17 cellular contexts compared by ENCODE assay signal in the genomic region with DNA sequence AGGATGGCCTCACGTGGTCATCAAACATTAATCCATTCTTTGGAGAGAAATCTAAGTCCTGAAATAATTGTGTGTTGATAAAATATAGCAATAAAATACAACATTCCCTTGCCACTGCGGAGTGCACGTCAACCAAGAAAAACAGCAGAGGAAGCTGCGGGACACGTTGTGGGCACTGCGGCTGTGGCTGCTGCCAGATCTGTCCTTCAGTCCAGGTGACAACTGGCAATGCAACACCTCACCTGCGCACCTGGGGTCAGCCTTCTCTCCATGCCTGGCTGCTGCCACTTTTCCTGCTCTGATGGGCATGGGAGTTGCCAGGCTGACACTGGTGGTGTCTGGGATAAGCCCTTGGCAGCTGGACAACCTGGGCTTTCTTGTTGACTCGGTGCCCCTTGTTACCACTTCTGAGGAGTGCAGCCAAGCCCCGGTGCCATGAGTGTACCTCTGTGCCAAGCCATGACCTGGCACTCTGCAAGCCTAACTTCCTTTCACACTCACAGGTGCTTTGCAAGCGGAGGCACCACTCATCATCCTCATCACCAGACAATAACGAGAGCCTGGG.
A peak's percentile ranks its signal among the peaks of the same experiment; 100 is the strongest.
DNase-seq lines count a peak whose midpoint lies in the region; ATAC-seq and TF ChIP-seq lines count a peak whose summit lies in the region.
"Had no signal": no experiment of that assay in that cellular context is flagged by ENCODE, and none has a peak within 500 bp of the region (broad histone marks: within the 10 kb centered on the region; RNA-seq: fewer than 3 reads in every experiment).

No MANE protein-coding gene starts in this region.

- H3K4me3 ChIP-seq in right atrium auricular region (no peak overlapping the region), right cardiac atrium (ENCODE audit: low read length) (no peak overlapping the region)
- H3K4me3 ChIP-seq: A549, GM12878 had no signal

- 88% methylated on average over 11 of the region's 11 CpGs for WGBS in right cardiac atrium

- DNase-seq in right atrium auricular region (ENCODE audit: low spot score) (peak; percentile 46), right cardiac atrium (no peak), islet precursor cell (peak; percentile 13), posterior vena cava (ENCODE audit: low spot score) (peak; percentile 52), NCI-H69 (lab: John Stamatoyannopoulos, UW) (no peak)
- DNase-seq: AML-193; Caco-2; CD4-positive, alpha-beta T cell; DMS153; DND-41; EL; H9 had no signal

- ATAC-seq in right cardiac atrium, result no peak
- ATAC-seq in GM21515 (IDR thresholded peaks at IDR 0.05; ENCODE audit: unreplicated experiment), result no peak
- ATAC-seq: A549, GM12878, HepG2 had no signal

- H3K27me3 ChIP-seq in right atrium auricular region, result no peaks in the 10 kb centered on the region
- H3K27me3 ChIP-seq in right cardiac atrium (ENCODE audit: control insufficient read depth, insufficient read depth), result no peaks in the 10 kb centered on the region

- H3K9me3 ChIP-seq in right atrium auricular region (no peaks in the 10 kb centered on the region), right cardiac atrium (ENCODE audit: control insufficient read depth, low read length) (no peaks in the 10 kb centered on the region)
- H3K9me3 ChIP-seq: A549, Caco-2 had no signal

- H3K27ac ChIP-seq in right atrium auricular region (no peak overlapping the region), right cardiac atrium (ENCODE audit: low read length) (no peak overlapping the region)
- H3K27ac ChIP-seq: A549, C4-2B had no signal

- H3K36me3 ChIP-seq in right atrium auricular region, result no peaks in the 10 kb centered on the region

- H3K4me1 ChIP-seq in right atrium auricular region (no peaks in the 10 kb centered on the region), right cardiac atrium (ENCODE audit: control insufficient read depth, insufficient read depth, low read length) (no peaks in the 10 kb centered on the region)
- H3K4me1 ChIP-seq: A549, Caco-2 had no signal

- TF ChIP-seq CTCF in right atrium auricular region (IDR thresholded peaks at IDR 0.05), result no peak

- intact Hi-C loops in right cardiac atrium (cut with DNase I) (no loop called here), posterior vena cava (cut with DNase I) (no loop called here)

Comparison
In these comparisons a context has a peak if more than half of its experiments do, and no peak if none do; other contexts are left out.
1. DNase-seq: peak in right atrium auricular region (single experiment), islet precursor cell (single experiment) and posterior vena cava (single experiment); none in right cardiac atrium (0 of 3) and NCI-H69 (single experiment).